In the genomic region with DNA sequence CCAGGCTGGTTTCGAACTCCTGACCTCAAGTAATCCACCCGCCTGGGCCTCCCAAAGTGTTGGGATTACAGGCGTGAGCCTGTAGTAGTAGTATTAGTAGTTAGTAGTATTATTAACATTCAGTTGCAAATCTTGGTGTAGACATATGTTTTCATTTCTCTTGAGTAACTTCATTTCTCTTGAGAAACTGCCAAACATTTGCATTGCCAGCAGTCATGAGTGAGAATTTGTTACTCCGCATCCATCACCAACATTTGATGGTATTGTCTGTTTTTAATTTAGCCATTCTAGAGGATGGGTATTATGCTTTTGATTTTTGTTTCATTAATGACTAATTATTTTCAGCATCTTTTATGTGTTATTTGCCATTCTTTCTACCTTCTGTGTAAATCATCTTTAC, we compare ENCODE assay signal across 30 cellular contexts. TPM values are rescaled to one million over a fixed set of nuclear protein-coding genes. Genes with fewer than 3 reads are reported as not detected.
"Had no signal": no experiment of that assay in that cellular context is flagged by ENCODE, and none has a peak within 500 bp of the region (broad histone marks: within the 10 kb centered on the region; RNA-seq: fewer than 3 reads in every experiment).

No MANE protein-coding gene starts in this region.

- DNase-seq: activated CD4-positive, alpha-beta T cell treated with anti-CD3 and anti-CD28 coated beads for 1 hour; activated CD4-positive, alpha-beta T cell treated with anti-CD3 and anti-CD28 coated beads, Interleukin-2, amount 50 U/mL, for 1 hour; activated CD8-positive, alpha-beta T cell treated with anti-CD3 and anti-CD28 coated beads, Interleukin-2, amount 10 ng/mL, durations not matched to agents 7 days and 5 days; activated gamma-delta T cell treated with Interleukin-2 at 50 U/mL for 16 hours; aorta; caudate nucleus; colonic mucosa; dorsolateral prefrontal cortex; foreskin keratinocyte; left ventricle myocardium inferior; naive thymus-derived CD8-positive, alpha-beta T cell; posterior cingulate gyrus; sigmoid colon; stimulated activated CD4-positive, alpha-beta T cell treated with anti-CD3 and anti-CD28 coated beads, Interleukin-15, amount 100 ng/mL, for 24 hours; stimulated activated CD8-positive, alpha-beta memory T cell treated with anti-CD3 and anti-CD28 coated beads, Interleukin-4, amount 100 ng/mL, for 48 hours; stimulated activated naive B cell treated with anti-CD40 and anti-IgM and Interleukin-4, amounts not matched to agents 10 μg/mL and 1 μg/mL and 100 μg/mL, for 72 hours; T-helper 1 cell; testis; WERI-Rb-1 had no signal

- H3K27ac ChIP-seq: colonic mucosa, dorsolateral prefrontal cortex, epithelial cell of prostate, foreskin keratinocyte, left ventricle myocardium inferior, neural progenitor cell, sigmoid colon, testis, vagina, WERI-Rb-1 had no signal

- H3K4me3 Mint-ChIP-seq: activated CD8-positive, alpha-beta T cell treated with anti-CD3 and anti-CD28 coated beads, Interleukin-2, amount 10 ng/mL, durations not matched to agents 7 days and 5 days; activated naive CD4-positive, alpha-beta T cell treated with anti-CD3 and anti-CD28 coated beads, Interleukin-2, amount 50 U/mL, for 24 hours; activated T-helper 1 cell treated with anti-CD3 and anti-CD28 coated beads, Interleukin-12 subunit alpha, Interleukin-12 subunit beta, Interleukin-2, Interleukin-4 antibody, amounts not matched to agents 30 ng/mL and 10 ng/mL and 1 ng/mL, durations not matched to agents 14 hours and 24 hours and 36 hours; brain; mesothelial cell of epicardium; neural progenitor cell; stimulated activated naive B cell treated with anti-CD40 and anti-IgM and Interleukin-4, amounts not matched to agents 10 μg/mL and 1 μg/mL and 100 μg/mL, for 72 hours; type B pancreatic cell had no signal

- H3K9me3 ChIP-seq: colonic mucosa, left ventricle myocardium inferior, sigmoid colon, testis, vagina had no signal

- ATAC-seq: activated CD8-positive, alpha-beta T cell treated with anti-CD3 and anti-CD28 coated beads, Interleukin-2, amount 10 ng/mL, durations not matched to agents 7 days and 5 days; foreskin keratinocyte; naive thymus-derived CD8-positive, alpha-beta T cell; stimulated activated naive B cell treated with anti-CD40 and anti-IgM and Interleukin-4, amounts not matched to agents 10 μg/mL and 1 μg/mL and 100 μg/mL, for 72 hours had no signal

- H3K4me1 ChIP-seq: colonic mucosa, neural progenitor cell, sigmoid colon had no signal

- H3K9ac ChIP-seq: neural progenitor cell had no signal

- H3K27ac Mint-ChIP-seq: activated CD8-positive, alpha-beta T cell treated with anti-CD3 and anti-CD28 coated beads, Interleukin-2, amount 10 ng/mL, durations not matched to agents 7 days and 5 days; activated naive CD4-positive, alpha-beta T cell treated with anti-CD3 and anti-CD28 coated beads, Interleukin-2, amount 50 U/mL, for 24 hours; activated T-helper 1 cell treated with anti-CD3 and anti-CD28 coated beads, Interleukin-12 subunit alpha, Interleukin-12 subunit beta, Interleukin-2, Interleukin-4 antibody, amounts not matched to agents 30 ng/mL and 10 ng/mL and 1 ng/mL, durations not matched to agents 14 hours and 24 hours and 36 hours; brain; neural progenitor cell; stimulated activated naive B cell treated with anti-CD40 and anti-IgM and Interleukin-4, amounts not matched to agents 10 μg/mL and 1 μg/mL and 100 μg/mL, for 72 hours; type B pancreatic cell had no signal

- H3K36me3 ChIP-seq: colonic mucosa, left ventricle myocardium inferior, neural progenitor cell, sigmoid colon, vagina had no signal

- H3K27me3 Mint-ChIP-seq: activated naive CD4-positive, alpha-beta T cell treated with anti-CD3 and anti-CD28 coated beads, Interleukin-2, amount 50 U/mL, for 24 hours; brain; naive thymus-derived CD8-positive, alpha-beta T cell; stimulated activated naive B cell treated with anti-CD40 and anti-IgM and Interleukin-4, amounts not matched to agents 10 μg/mL and 1 μg/mL and 100 μg/mL, for 72 hours; type B pancreatic cell had no signal

- H3K9me3 Mint-ChIP-seq: activated naive CD4-positive, alpha-beta T cell treated with anti-CD3 and anti-CD28 coated beads, Interleukin-2, amount 50 U/mL, for 24 hours; activated T-helper 1 cell treated with anti-CD3 and anti-CD28 coated beads, Interleukin-12 subunit alpha, Interleukin-12 subunit beta, Interleukin-2, Interleukin-4 antibody, amounts not matched to agents 30 ng/mL and 10 ng/mL and 1 ng/mL, durations not matched to agents 14 hours and 24 hours and 36 hours; mesothelial cell of epicardium; naive thymus-derived CD8-positive, alpha-beta T cell; type B pancreatic cell had no signal

- H3K36me3 Mint-ChIP-seq: activated naive CD4-positive, alpha-beta T cell treated with anti-CD3 and anti-CD28 coated beads, Interleukin-2, amount 50 U/mL, for 24 hours; mesothelial cell of epicardium had no signal

- H3K4me3 ChIP-seq: colonic mucosa, dorsolateral prefrontal cortex, left ventricle myocardium inferior, neural progenitor cell, sigmoid colon, smooth muscle cell, testis, vagina had no signal

- FAIRE-seq: TTC549 had no signal

RNA-seq across cellular contexts. Expression of a gene that starts 1.5 kb away (rescaled TPM):
- total RNA-seq: activated CD8-positive, alpha-beta T cell treated with anti-CD3 and anti-CD28 coated beads, Interleukin-2, amount 10 ng/mL, durations not matched to agents 7 days and 5 days; activated T-helper 1 cell treated with anti-CD3 and anti-CD28 coated beads, Interleukin-12 subunit alpha, Interleukin-12 subunit beta, Interleukin-2, Interleukin-4 antibody, amounts not matched to agents 30 ng/mL and 10 ng/mL and 1 ng/mL, durations not matched to agents 14 hours and 24 hours and 36 hours; foreskin keratinocyte; left ventricle myocardium inferior; naive thymus-derived CD8-positive, alpha-beta T cell; renal cortical epithelial cell; testis had no signal
- polyA plus RNA-seq: aorta, foreskin keratinocyte, smooth muscle cell had no signal
